ENCODE assay signal across 1 cellular context in genomic region chr3:136734382-136735070, GRCh38.
TF ChIP-seq lines count a peak whose summit lies in the region.

No MANE protein-coding gene starts in this region.

TF ChIP-seq in GM23338, 12 proteins besides CTCF, POLR2A, EP300 and RAD21 (continued from another document):
- TF ChIP-seq ZNF462 (CRISPR knock-in tag; IDR thresholded peaks at IDR 0.05) (no peak), POLR2AphosphoS5 (IDR thresholded peaks at IDR 0.05; ENCODE audit: low read depth) (no peak), NANOG (IDR thresholded peaks at IDR 0.05; ENCODE audit: borderline replicate concordance) (no peak), JUNB (IDR thresholded peaks at IDR 0.05; ENCODE audit: unreplicated experiment) (no peak)
